ENCODE assay signal across 21 cellular contexts in genomic region chr3:46664188-46664970, GRCh38. TPM values are rescaled to one million over a fixed set of nuclear protein-coding genes. Genes with fewer than 3 reads are reported as not detected.
A peak's percentile ranks its signal among the peaks of the same experiment; 100 is the strongest.
DNase-seq lines count a peak whose midpoint lies in the region; FAIRE-seq and TF ChIP-seq lines count a peak whose summit lies in the region.
"Had no signal": no experiment of that assay in that cellular context is flagged by ENCODE, and none has a peak within 500 bp of the region (broad histone marks: within the 10 kb centered on the region; RNA-seq: fewer than 3 reads in every experiment).

No MANE protein-coding gene starts in this region.

- H4K91ac ChIP-seq in H1 (replicated peaks; ENCODE audit: insufficient read length, low read length), result no peak overlapping the region

- H2BK120ac ChIP-seq in H1 (replicated peaks; ENCODE audit: low read depth, low read length), result no peak overlapping the region

- H2BK20ac ChIP-seq in H1 (ENCODE audit: low read length), result peak overlapping the region; percentile 75; the same call in 1 of the 2 replicates

- no peak overlapping the region for H3K14ac ChIP-seq in H1 (ENCODE audit: insufficient read length)

- DNase-seq in activated effector memory CD4-positive, alpha-beta T cell treated with anti-CD3 and anti-CD28 coated beads, Interleukin-2, amount 50 U/mL, for 16 hours, result peak; percentile 54
- no peak for DNase-seq in activated effector memory CD4-positive, alpha-beta T cell treated with Interleukin-2 at 50 U/mL for 16 hours
- DNase-seq in H1 (ENCODE audit: low read depth in 1 of 2, low spot score in 2 of 2) (no peak), stomach (peak; percentile 20), Calu3 (no peak), cerebellar cortex (ENCODE audit: low spot score) (no peak)
- DNase-seq: ACHN, DMS 273 treated with DMSO at 0.1 percent for 48 hours, NCI-H1694 treated with DMSO at 0.1 percent for 48 hours had no signal

- H2BK5ac ChIP-seq in H1 (ENCODE audit: low read depth, low read length), result no peak overlapping the region

- no peak overlapping the region for H3K4me3 ChIP-seq in H1 (ENCODE audit: extremely low read depth in 1 of 4, insufficient read depth in 2 of 4, low read depth in 3 of 4, low read length in 4 of 4)
- H3K4me3 ChIP-seq in stomach, result no peak overlapping the region
- H3K4me3 ChIP-seq: cardiac muscle cell, skin epidermis had no signal

- peaks cover 22 to 39% (median 27%) of the 10 kb centered on the region in 4 experiments for H3K4me1 ChIP-seq in H1 (replicated peaks in 1 of 4; ENCODE audit: control insufficient read depth in 3 of 4, insufficient read depth in 4 of 4, low read length in 3 of 4)
- peaks cover 5 to 35% (median 20%) of the 10 kb centered on the region in 4 donors for H3K4me1 ChIP-seq in stomach

- no peak overlapping the region for H4K5ac ChIP-seq in H1 (ENCODE audit: insufficient read length, low read depth, low read length)

- no peak overlapping the region; the same call in 1 of the 2 replicates for H3K18ac ChIP-seq in H1 (ENCODE audit: extremely low read depth, low read length)

- H3K27ac ChIP-seq in H1 (ENCODE audit: low read depth, low read length), result no peak overlapping the region
- no peak overlapping the region for H3K27ac ChIP-seq in stomach
- H3K27ac ChIP-seq: cardiac muscle cell, skin epidermis had no signal

- no peak for FAIRE-seq in H1 (lab: Jason Lieb, UNC)

- H3K9me3 ChIP-seq in H1 (ENCODE audit: insufficient read depth in 2 of 2, low read depth in 1 of 2, low read length in 1 of 2), result no peaks in the 10 kb centered on the region
- H3K9me3 ChIP-seq in stomach, result no peaks in the 10 kb centered on the region

- TF ChIP-seq CTCF in H1 (IDR thresholded peaks at IDR 0.05; ENCODE audit: control extremely low read depth in 1 of 3, insufficient read depth in 1 of 3, low read depth in 1 of 3, low read length in 3 of 3) (no peak), stomach (IDR thresholded peaks at IDR 0.05) (no peak), Calu3 (IDR thresholded peaks at IDR 0.05; ENCODE audit: unreplicated experiment) (no peak)

- no peak overlapping the region for H3K4ac ChIP-seq in H1 (replicated peaks; ENCODE audit: insufficient read length, low read depth, low read length)

- H3K36me3 Mint-ChIP-seq in Calu3 (ENCODE audit: insufficient read depth, unreplicated experiment), result peaks cover 11% of the 10 kb centered on the region
- H3K36me3 Mint-ChIP-seq: activated CD8-positive, alpha-beta memory T cell treated with anti-CD3 and anti-CD28 coated beads, Interleukin-2, amount 10 ng/mL, durations not matched to agents 7 days and 5 days; activated naive CD4-positive, alpha-beta T cell treated with anti-CD3 and anti-CD28 coated beads, Interleukin-2, amount 50 U/mL, for 72 hours; mesothelial cell of epicardium; WTC11 had no signal

- no peaks in the 10 kb centered on the region for H3K4me1 Mint-ChIP-seq in Calu3 (ENCODE audit: low read depth, unreplicated experiment)
- H3K4me1 Mint-ChIP-seq: activated CD8-positive, alpha-beta memory T cell treated with anti-CD3 and anti-CD28 coated beads, Interleukin-2, amount 10 ng/mL, durations not matched to agents 7 days and 5 days had no signal

- no peaks in the 10 kb centered on the region for H3K23me2 ChIP-seq in H1 (ENCODE audit: low read depth, low read length)

- no peak overlapping the region for H3K27ac Mint-ChIP-seq in Calu3 (ENCODE audit: unreplicated experiment)
- H3K27ac Mint-ChIP-seq: activated CD8-positive, alpha-beta memory T cell treated with anti-CD3 and anti-CD28 coated beads, Interleukin-2, amount 10 ng/mL, durations not matched to agents 7 days and 5 days; endodermal cell; mesothelial cell of epicardium; stimulated activated naive CD8-positive, alpha-beta T cell treated with anti-CD3 and anti-CD28 coated beads, Interleukin-15, Interleukin-2, amounts not matched to agents 100 ng/mL and 50 ng/mL, for 24 hours; WTC11 had no signal

- H2AFZ ChIP-seq in H1 (ENCODE audit: low read length), result no peak overlapping the region

- no peak for TF ChIP-seq POLR2A in H1 (IDR thresholded peaks at IDR 0.05; ENCODE audit: control extremely low read depth in 1 of 2, low read depth in 2 of 2, low read length in 2 of 2)
- TF ChIP-seq POLR2A in stomach (IDR thresholded peaks at IDR 0.05), result no peak

- no peaks in the 10 kb centered on the region for H3K79me2 ChIP-seq in H1 (ENCODE audit: control insufficient read depth in 1 of 2, insufficient read depth in 2 of 2, low read length in 2 of 2)

- H3K36me3 ChIP-seq in H1 (ENCODE audit: control insufficient read depth in 2 of 4, insufficient read depth in 4 of 4, low read length in 3 of 4) (no peaks in the 10 kb centered on the region), stomach (no peaks in the 10 kb centered on the region)
- H3K36me3 ChIP-seq: cardiac muscle cell had no signal

- no peak overlapping the region for H2AK5ac ChIP-seq in H1 (ENCODE audit: low read depth, low read length)

- TF ChIP-seq EP300 in H1 (IDR thresholded peaks at IDR 0.05; ENCODE audit: borderline replicate concordance in 1 of 2, low read depth in 2 of 2, low read length in 2 of 2) (no peak), stomach (IDR thresholded peaks at IDR 0.05) (no peak)

- 88% methylated on average over 6 of the region's 6 CpGs; no CpG with 5 or more reads in 1 of the 2 experiments for WGBS in H1 (ENCODE audit: extremely low coverage in 1 of 2, insufficient coverage in 1 of 2, insufficient read length in 1 of 2, insufficient replicate concordance in 2 of 2, low coverage in 1 of 2, low lambda C conversion rate in 2 of 2, missing lambda C conversion rate in 1 of 2), 2 experiments
- WGBS in stomach, 5 donors, result 80 to 93% (median 86%) methylated on average over 4 to 6 of the region's 6 CpGs

- no peak overlapping the region for H3K4me2 ChIP-seq in H1 (ENCODE audit: insufficient read depth in 1 of 2, low read depth in 2 of 2, low read length in 2 of 2)

- no peak overlapping the region for H3K56ac ChIP-seq in H1 (replicated peaks; ENCODE audit: insufficient read length, low read depth, low read length)

- H3K27me3 Mint-ChIP-seq in Calu3 (ENCODE audit: unreplicated experiment), result peaks cover 41% of the 10 kb centered on the region
- H3K27me3 Mint-ChIP-seq: stimulated activated naive CD8-positive, alpha-beta T cell treated with anti-CD3 and anti-CD28 coated beads, Interleukin-15, Interleukin-2, amounts not matched to agents 100 ng/mL and 50 ng/mL, for 24 hours had no signal

- H3K4me3 Mint-ChIP-seq in Calu3 (ENCODE audit: low read depth, unreplicated experiment), result no peak overlapping the region
- H3K4me3 Mint-ChIP-seq: activated CD8-positive, alpha-beta memory T cell treated with anti-CD3 and anti-CD28 coated beads, Interleukin-2, amount 10 ng/mL, durations not matched to agents 7 days and 5 days; endodermal cell; mesothelial cell of epicardium; stimulated activated naive CD8-positive, alpha-beta T cell treated with anti-CD3 and anti-CD28 coated beads, Interleukin-15, Interleukin-2, amounts not matched to agents 100 ng/mL and 50 ng/mL, for 24 hours; WTC11 had no signal

- no peak for TF ChIP-seq RAD21 in H1 (IDR thresholded peaks at IDR 0.05 in 1 of 2, conservative IDR thresholded peaks at IDR 0.05 in 1 of 2; ENCODE audit: low read depth in 2 of 2, low read length in 2 of 2)

- intact Hi-C loops in stomach (cut with DNase I; ENCODE audit: low total_unique reads), result no loop called here
- intact Hi-C loops in Calu3 (cut with micrococcal nuclease; ENCODE audit: unreplicated experiment), result no loop called here

- H4K20me1 ChIP-seq in H1 (replicated peaks in 1 of 2; ENCODE audit: control insufficient read depth in 1 of 2, insufficient read depth in 2 of 2, low read length in 2 of 2), result no peaks in the 10 kb centered on the region

- H2BK15ac ChIP-seq in H1 (ENCODE audit: low read length), result peak overlapping the region; percentile 83; the same call in 1 of the 2 replicates

- CTCF ChIA-PET in H1 (lab: Charles Lee; ENCODE audit: partially characterized antibody), result interaction anchor here (0.5 to 5.7 kb wide), 34 partner anchors 7 to 334 kb away, joined by 3 to 41 read pairs (median 4); partner anchors contain the start of gene MYL3
- CTCF ChIA-PET in Calu3 (lab: Charles Lee), result interaction anchor here (0.7 to 0.9 kb wide), 2 partner anchors 231 to 245 kb away, joined by 4 to 6 read pairs; no protein-coding TSS in a partner anchor

- POLR2A ChIA-PET in H1 (lab: Charles Lee; ENCODE audit: partially characterized antibody), result interaction anchor here (0.9 to 2.0 kb wide), 5 partner anchors 10 to 82 kb away, joined by 3 to 7 read pairs (median 3); no protein-coding TSS in a partner anchor

- H3K79me1 ChIP-seq in H1 (ENCODE audit: low read depth, low read length), result no peaks in the 10 kb centered on the region

- no peak overlapping the region for H3K23ac ChIP-seq in H1 (ENCODE audit: insufficient read length)

- H4K8ac ChIP-seq in H1 (ENCODE audit: extremely low read depth, insufficient read depth, low read length), result no peak overlapping the region

- BruUV-seq in Calu3 (replicated peaks; lab: Mats Ljungman, UMichigan), result no TSS peak

- H3K9me3 Mint-ChIP-seq in Calu3 (ENCODE audit: low read depth, unreplicated experiment), result no peaks in the 10 kb centered on the region
- H3K9me3 Mint-ChIP-seq: activated naive CD4-positive, alpha-beta T cell treated with anti-CD3 and anti-CD28 coated beads, Interleukin-2, amount 50 U/mL, for 72 hours; endodermal cell; mesothelial cell of epicardium; stimulated activated naive CD8-positive, alpha-beta T cell treated with anti-CD3 and anti-CD28 coated beads, Interleukin-15, Interleukin-2, amounts not matched to agents 100 ng/mL and 50 ng/mL, for 24 hours; WTC11 had no signal

- no peak overlapping the region for H3K9ac ChIP-seq in H1 (replicated peaks in 1 of 4; ENCODE audit: extremely low read depth in 1 of 4, low read depth in 3 of 4, low read length in 3 of 4)

- H2BK12ac ChIP-seq in H1 (ENCODE audit: low read depth, low read length), result peak overlapping the region; percentile 27; the same call in 1 of the 2 replicates

- H3K27me3 ChIP-seq in H1 (replicated peaks in 1 of 4; ENCODE audit: control insufficient read depth in 3 of 4, extremely low read depth in 1 of 4, insufficient read depth in 3 of 4, low read length in 3 of 4), result no peaks in the 10 kb centered on the region; a peak in 1 of 7 replicates
- no peaks in the 10 kb centered on the region for H3K27me3 ChIP-seq in stomach
- H3K27me3 ChIP-seq: cardiac muscle cell had no signal

RNA-seq across cellular contexts. Expression of gene ALS2CL, which starts 29.1 kb away (rescaled TPM):
- total RNA-seq in H1 (2021; fragmentation: NEBNext Ultra II Directional; extraction: Animal tissue kit (Norgen Biotek cat#: 25700)), result 4.3 and 4.8 TPM in 2 replicates
- polyA plus RNA-seq in H1 (2011; rRNA removed), result 5.4 and 7.5 TPM in 2 replicates
- polyA plus RNA-seq in H1 (2011; cell fraction: cytosol; rRNA removed), result 10.1 TPM
- 65.0 TPM for polyA plus RNA-seq in H1 (2011; cell fraction: nucleus; rRNA removed)
- 8.7 to 10.9 TPM (median 9.6 TPM) in 4 replicates for polyA plus RNA-seq in H1 (2012, experiment 1 of 2)
- polyA plus RNA-seq in H1 (2012, experiment 2 of 2), result 4.1 TPM
- polyA plus RNA-seq in H1 (2013, experiment 1 of 2), result 2.3 TPM
- 2.0 TPM for polyA plus RNA-seq in H1 (2013, experiment 2 of 2)
- polyA minus RNA-seq in H1 (2011; rRNA and poly(A)+ RNA removed), result 4.5 and 6.8 TPM in 2 replicates
- 4.6 TPM for polyA minus RNA-seq in H1 (2011; cell fraction: cytosol; rRNA and poly(A)+ RNA removed)
- polyA minus RNA-seq in H1 (2011; cell fraction: nucleus; rRNA and poly(A)+ RNA removed), result 13.9 TPM
- 100 to 1,000 TPM in 1 of 5 donors, 10 to 100 TPM in 4; 10.8 to 107 (median 50.0) TPM for total RNA-seq in stomach
- polyA plus RNA-seq in stomach, result 100 to 1,000 TPM in 1 of 3 donors, 1 to 10 TPM in 2; 5.3 to 103 (median 9.3) TPM
- 39.6 and 46.7 TPM in 2 replicates for total RNA-seq in Calu3 (2022)

RNA-seq across cellular contexts. Expression of gene TMIE, which starts 36.8 kb away (rescaled TPM):
- 0.67 and 0.90 TPM in 2 replicates for total RNA-seq in H1 (2021; fragmentation: NEBNext Ultra II Directional; extraction: Animal tissue kit (Norgen Biotek cat#: 25700))
- polyA plus RNA-seq in H1 (2011; rRNA removed), result 0.45 and 0.64 TPM in 2 replicates
- 1.0 TPM for polyA plus RNA-seq in H1 (2011; cell fraction: cytosol; rRNA removed)
- 0.87 TPM for polyA plus RNA-seq in H1 (2011; cell fraction: nucleus; rRNA removed)
- polyA plus RNA-seq in H1 (2012, experiment 1 of 2), result 0.28 to 1.0 TPM (median 0.62 TPM) in 4 replicates
- 0.56 TPM for polyA plus RNA-seq in H1 (2012, experiment 2 of 2)
- 0.22 TPM for polyA plus RNA-seq in H1 (2013, experiment 1 of 2)
- 0.35 TPM for polyA plus RNA-seq in H1 (2013, experiment 2 of 2)
- polyA minus RNA-seq in H1 (2011; rRNA and poly(A)+ RNA removed), result 0.49 and 0.88 TPM in 2 replicates
- polyA minus RNA-seq in H1 (2011; cell fraction: cytosol; rRNA and poly(A)+ RNA removed), result not detected
- 1.3 TPM for polyA minus RNA-seq in H1 (2011; cell fraction: nucleus; rRNA and poly(A)+ RNA removed)
- under 1 TPM in 1 of 5 donors, not detected in 4; 0.55 TPM for total RNA-seq in stomach
- polyA plus RNA-seq in stomach, result 1 to 10 TPM in 1 of 3 donors, under 1 TPM in 1, not detected in 1; 0.46 to 1.0 TPM
- total RNA-seq in Calu3 (2022), result 0.26 TPM in 1 of 2 replicates, not detected in the other
- total RNA-seq: activated CD8-positive, alpha-beta memory T cell treated with anti-CD3 and anti-CD28 coated beads, Interleukin-2, amount 10 ng/mL, durations not matched to agents 7 days and 5 days; fibroblast of villous mesenchyme had no signal

RNA-seq across cellular contexts. Expression of gene FAM240A, which starts 52.1 kb away (rescaled TPM):
- 0.17 TPM in 1 of 2 replicates, not detected in the other for total RNA-seq in H1 (2021; fragmentation: NEBNext Ultra II Directional; extraction: Animal tissue kit (Norgen Biotek cat#: 25700))
- polyA plus RNA-seq in H1 (2011; rRNA removed) (0.06 and 0.08 TPM in 2 replicates), stomach (not detected)
- polyA plus RNA-seq in H1 (2011; cell fraction: cytosol; rRNA removed), result 0.12 TPM
- polyA plus RNA-seq in H1 (2011; cell fraction: nucleus; rRNA removed), result not detected
- polyA plus RNA-seq in H1 (2012, experiment 1 of 2), result 0.16 to 0.32 TPM (median 0.16 TPM) in 3 of 4 replicates, not detected in the other
- not detected for polyA plus RNA-seq in H1 (2012, experiment 2 of 2)
- 0.08 TPM for polyA plus RNA-seq in H1 (2013, experiment 1 of 2)
- 0.11 TPM for polyA plus RNA-seq in H1 (2013, experiment 2 of 2)
- polyA minus RNA-seq in H1 (2011; rRNA and poly(A)+ RNA removed), result not detected in 2 replicates
- polyA minus RNA-seq in H1 (2011; cell fraction: cytosol; rRNA and poly(A)+ RNA removed), result not detected
- not detected for polyA minus RNA-seq in H1 (2011; cell fraction: nucleus; rRNA and poly(A)+ RNA removed)
- total RNA-seq in stomach (not detected), Calu3 (2022) (not detected in 2 replicates)
- total RNA-seq: activated CD8-positive, alpha-beta memory T cell treated with anti-CD3 and anti-CD28 coated beads, Interleukin-2, amount 10 ng/mL, durations not matched to agents 7 days and 5 days; activated naive CD4-positive, alpha-beta T cell treated with anti-CD3 and anti-CD28 coated beads, Interleukin-2, amount 50 U/mL, for 72 hours; cardiac muscle cell; endodermal cell; fibroblast of villous mesenchyme; HT-29; M059J; mesothelial cell of epicardium; NCI-H460 had no signal
- polyA plus RNA-seq: cardiac muscle cell had no signal

RNA-seq across cellular contexts. Expression of gene PRSS50, which starts 53.3 kb away (rescaled TPM):
- total RNA-seq in H1 (2021; fragmentation: NEBNext Ultra II Directional; extraction: Animal tissue kit (Norgen Biotek cat#: 25700)), result 0.47 and 0.73 TPM in 2 replicates
- polyA plus RNA-seq in H1 (2011; rRNA removed), result 0.71 and 1.1 TPM in 2 replicates
- polyA plus RNA-seq in H1 (2011; cell fraction: cytosol; rRNA removed), result 1.3 TPM
- polyA plus RNA-seq in H1 (2011; cell fraction: nucleus; rRNA removed), result 6.9 TPM
- 0.40 to 1.3 TPM (median 0.71 TPM) in 4 replicates for polyA plus RNA-seq in H1 (2012, experiment 1 of 2)
- polyA plus RNA-seq in H1 (2012, experiment 2 of 2), result 0.16 TPM
- polyA plus RNA-seq in H1 (2013, experiment 1 of 2), result 0.34 TPM
- 0.37 TPM for polyA plus RNA-seq in H1 (2013, experiment 2 of 2)
- 0.32 TPM in 1 of 2 replicates, not detected in the other for polyA minus RNA-seq in H1 (2011; rRNA and poly(A)+ RNA removed)
- not detected for polyA minus RNA-seq in H1 (2011; cell fraction: cytosol; rRNA and poly(A)+ RNA removed)
- polyA minus RNA-seq in H1 (2011; cell fraction: nucleus; rRNA and poly(A)+ RNA removed), result 1.7 TPM
- under 1 TPM in 1 of 5 donors, not detected in 4; under 0.01 TPM for total RNA-seq in stomach
- polyA plus RNA-seq in stomach, result under 1 TPM in 1 of 3 donors, not detected in 2; 0.10 TPM
- not detected in 2 replicates for total RNA-seq in Calu3 (2022)
- total RNA-seq: activated CD8-positive, alpha-beta memory T cell treated with anti-CD3 and anti-CD28 coated beads, Interleukin-2, amount 10 ng/mL, durations not matched to agents 7 days and 5 days; activated naive CD4-positive, alpha-beta T cell treated with anti-CD3 and anti-CD28 coated beads, Interleukin-2, amount 50 U/mL, for 72 hours; fibroblast of villous mesenchyme; HT-29; M059J; NCI-H460 had no signal

Comparison
In these comparisons a context has a peak if more than half of its experiments do, and no peak if none do; other contexts are left out.
1. DNase-seq: peak in activated effector memory CD4-positive, alpha-beta T cell treated with anti-CD3 and anti-CD28 coated beads, Interleukin-2, amount 50 U/mL, for 16 hours (single experiment) and stomach (single experiment); none in activated effector memory CD4-positive, alpha-beta T cell treated with Interleukin-2 at 50 U/mL for 16 hours (single experiment), H1 (0 of 2), Calu3 (single experiment) and cerebellar cortex (single experiment).